ENCODE assay signal across 31 cellular contexts in genomic region chr15:98443483-98443882, GRCh38.
"Had no signal": no experiment of that assay in that cellular context is flagged by ENCODE, and none has a peak within 500 bp of the region (broad histone marks: within the 10 kb centered on the region; RNA-seq: fewer than 3 reads in every experiment).

No MANE protein-coding gene starts in this region.

- H3K27ac Mint-ChIP-seq: activated CD8-positive, alpha-beta memory T cell treated with anti-CD3 and anti-CD28 coated beads, Interleukin-2, amount 10 ng/mL, durations not matched to agents 7 days and 5 days; activated CD8-positive, alpha-beta T cell treated with anti-CD3 and anti-CD28 coated beads, Interleukin-2, amount 10 ng/mL, durations not matched to agents 7 days and 5 days; activated naive CD4-positive, alpha-beta T cell treated with anti-CD3 and anti-CD28 coated beads, Interleukin-2, amount 50 U/mL, for 24 hours; activated T-cell treated with anti-CD3 and anti-CD28 coated beads, Interleukin-2, amount 50 U/mL, for 24 hours; activated T-helper 1 cell treated with anti-CD3 and anti-CD28 coated beads, Interleukin-12 subunit alpha, Interleukin-12 subunit beta, Interleukin-2, Interleukin-4 antibody, amounts not matched to agents 30 ng/mL and 10 ng/mL and 1 ng/mL, durations not matched to agents 14 hours and 24 hours and 36 hours; T-helper 17 cell had no signal

- H3K36me3 Mint-ChIP-seq: activated CD8-positive, alpha-beta memory T cell treated with anti-CD3 and anti-CD28 coated beads, Interleukin-2, amount 10 ng/mL, durations not matched to agents 7 days and 5 days; activated naive CD4-positive, alpha-beta T cell treated with anti-CD3 and anti-CD28 coated beads, Interleukin-2, amount 50 U/mL, for 24 hours had no signal

- H3K9me3 Mint-ChIP-seq: activated naive CD4-positive, alpha-beta T cell treated with anti-CD3 and anti-CD28 coated beads, Interleukin-2, amount 50 U/mL, for 24 hours; activated T-cell treated with anti-CD3 and anti-CD28 coated beads, Interleukin-2, amount 50 U/mL, for 24 hours; activated T-helper 1 cell treated with anti-CD3 and anti-CD28 coated beads, Interleukin-12 subunit alpha, Interleukin-12 subunit beta, Interleukin-2, Interleukin-4 antibody, amounts not matched to agents 30 ng/mL and 10 ng/mL and 1 ng/mL, durations not matched to agents 14 hours and 24 hours and 36 hours had no signal

- H3K27ac ChIP-seq: breast epithelium, RWPE1 had no signal

- ATAC-seq: activated CD8-positive, alpha-beta memory T cell treated with anti-CD3 and anti-CD28 coated beads, Interleukin-2, amount 10 ng/mL, durations not matched to agents 7 days and 5 days; activated CD8-positive, alpha-beta T cell treated with anti-CD3 and anti-CD28 coated beads, Interleukin-2, amount 10 ng/mL, durations not matched to agents 7 days and 5 days; T-helper 17 cell; WTC11 had no signal

- DNase-seq: activated CD4-positive, alpha-beta T cell treated with anti-CD3 and anti-CD28 coated beads for 48 hours; activated CD4-positive, alpha-beta T cell treated with anti-CD3 and anti-CD28 coated beads, Interleukin-2, amount 50 U/mL, for 4 hours; activated CD4-positive, CD25-positive, alpha-beta regulatory T cell treated with anti-CD3 and anti-CD28 coated beads, Interleukin-2, amount 50 U/mL, for 72 hours; activated CD8-positive, alpha-beta memory T cell treated with anti-CD3 and anti-CD28 coated beads, Interleukin-2, amount 10 ng/mL, durations not matched to agents 7 days and 5 days; activated CD8-positive, alpha-beta T cell treated with anti-CD3 and anti-CD28 coated beads, Interleukin-2, amount 10 ng/mL, durations not matched to agents 7 days and 5 days; activated effector memory CD4-positive, alpha-beta T cell treated with Interleukin-2 at 50 U/mL for 16 hours; activated naive CD4-positive, alpha-beta T cell; activated T-cell treated with anti-CD3 and anti-CD28 coated beads, Interleukin-2, amount 50 U/mL, for 24 hours; aorta; caudate nucleus; IMR-90; KG1; MG63; NCI-H1105; NCI-H1436; NCI-H187; NCI-H2081; NCI-H446; NCI-H524 treated with DMSO at 0.1 percent for 48 hours; NCI-H774; NK-92 treated with Interleukin-12 subunit alpha and Interleukin-12 subunit beta, amount 100 ng/mL, for 24 hours; OCI-M1; SHP77; T-helper 17 cell; T-helper 9 cell had no signal

- H3K4me1 Mint-ChIP-seq: activated naive CD4-positive, alpha-beta T cell treated with anti-CD3 and anti-CD28 coated beads, Interleukin-2, amount 50 U/mL, for 24 hours; T-helper 17 cell had no signal

- H3K4me3 ChIP-seq: breast epithelium, MG63, SJSA1 had no signal

- H3K9me3 ChIP-seq: breast epithelium, SJSA1 had no signal

- H3K4me1 ChIP-seq: breast epithelium had no signal

- H3K36me3 ChIP-seq: breast epithelium, MG63, SJSA1 had no signal

- H3K27me3 ChIP-seq: breast epithelium had no signal

- H3K4me3 Mint-ChIP-seq: activated CD8-positive, alpha-beta memory T cell treated with anti-CD3 and anti-CD28 coated beads, Interleukin-2, amount 10 ng/mL, durations not matched to agents 7 days and 5 days; activated CD8-positive, alpha-beta T cell treated with anti-CD3 and anti-CD28 coated beads, Interleukin-2, amount 10 ng/mL, durations not matched to agents 7 days and 5 days; activated naive CD4-positive, alpha-beta T cell treated with anti-CD3 and anti-CD28 coated beads, Interleukin-2, amount 50 U/mL, for 24 hours; activated T-cell treated with anti-CD3 and anti-CD28 coated beads, Interleukin-2, amount 50 U/mL, for 24 hours; activated T-helper 1 cell treated with anti-CD3 and anti-CD28 coated beads, Interleukin-12 subunit alpha, Interleukin-12 subunit beta, Interleukin-2, Interleukin-4 antibody, amounts not matched to agents 30 ng/mL and 10 ng/mL and 1 ng/mL, durations not matched to agents 14 hours and 24 hours and 36 hours; T-helper 17 cell; WTC11 had no signal

- H3K27me3 Mint-ChIP-seq: activated CD8-positive, alpha-beta memory T cell treated with anti-CD3 and anti-CD28 coated beads, Interleukin-2, amount 10 ng/mL, durations not matched to agents 7 days and 5 days had no signal
